8 cellular contexts compared by ENCODE assay signal in the genomic region with DNA sequence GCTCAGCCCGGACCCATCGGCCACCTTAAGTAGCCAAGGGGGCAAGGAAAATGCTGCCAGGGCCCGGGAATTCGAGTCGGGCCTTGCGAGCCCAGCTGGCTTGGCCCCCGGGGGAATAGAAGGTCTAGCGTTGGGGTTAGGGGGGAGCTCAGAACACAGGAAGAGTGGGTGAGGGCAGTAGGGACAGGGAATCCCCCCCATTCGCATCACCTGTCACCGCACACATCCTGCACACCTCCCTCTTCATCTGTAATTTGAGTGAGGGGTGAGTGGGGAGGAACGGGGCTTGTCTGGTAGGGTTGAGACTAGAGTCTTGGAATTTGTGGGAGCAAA. TPM values are rescaled to one million over a fixed set of nuclear protein-coding genes. Genes with fewer than 3 reads are reported as not detected.
DNase-seq lines count a peak whose midpoint lies in the region; ATAC-seq and TF ChIP-seq lines count a peak whose summit lies in the region.

No MANE protein-coding gene starts in this region.

- H3K27ac Mint-ChIP-seq in CD4-positive, alpha-beta T cell: no peak overlapping the region
- H3K27ac Mint-ChIP-seq in natural killer cell: peak overlapping the region; percentile 17 to 62

- CTCF ChIA-PET in CD4-positive, alpha-beta T cell (lab: Charles Lee): interaction anchor here (0.6 to 3.4 kb wide), 6 partner anchors 10 to 224 kb away, joined by 3 to 38 read pairs (median 4); no protein-coding TSS in a partner anchor

- peaks cover 10% of the 10 kb centered on the region for H3K4me1 Mint-ChIP-seq in CD4-positive, alpha-beta T cell (ENCODE audit: low read depth)
- H3K4me1 Mint-ChIP-seq in natural killer cell: peaks cover 10 to 28% of the 10 kb centered on the region in 2 donors

- peaks cover 27% of the 10 kb centered on the region for H3K27me3 ChIP-seq in CD4-positive, alpha-beta T cell (ENCODE audit: control insufficient read depth, insufficient read depth, low read length)

- H3K36me3 Mint-ChIP-seq in CD4-positive, alpha-beta T cell (ENCODE audit: low read depth): no peaks in the 10 kb centered on the region
- no peaks in the 10 kb centered on the region for H3K36me3 Mint-ChIP-seq in natural killer cell

- no peaks in the 10 kb centered on the region for H3K9me3 ChIP-seq in CD4-positive, alpha-beta T cell (ENCODE audit: control insufficient read depth, low read length)

- intact Hi-C loops in CD4-positive, alpha-beta T cell (cut with DNase I, micrococcal nuclease): loop anchor here (2.0 to 10.0 kb wide), 2 partner anchors 112 to 370 kb away; no protein-coding TSS in a partner anchor
- intact Hi-C loops in natural killer cell (cut with micrococcal nuclease): no loop called here

- peak in 1 of 10 experiments; percentile 14 for DNase-seq in CD4-positive, alpha-beta T cell
- DNase-seq in choroid plexus epithelial cell (ENCODE audit: low read depth): no peak
- DNase-seq in natural killer cell: no peak
- DNase-seq in COR-L47 (lab: John Stamatoyannopoulos, UW): no peak
- no peak for DNase-seq in HT-29 (ENCODE audit: low spot score)

- peak overlapping the region; percentile 91 for H3K4me3 Mint-ChIP-seq in CD4-positive, alpha-beta T cell
- H3K4me3 Mint-ChIP-seq in natural killer cell: peak overlapping the region; percentile 91

- ATAC-seq in CD4-positive, alpha-beta T cell (ENCODE audit: poor library complexity): peak; percentile 56
- ATAC-seq in HG03571 (IDR thresholded peaks at IDR 0.05; ENCODE audit: unreplicated experiment) (peak; percentile 14), natural killer cell (peak; percentile 34 to 48 (median 42)), GM19455 (IDR thresholded peaks at IDR 0.05; ENCODE audit: unreplicated experiment) (no peak), GM18861 (IDR thresholded peaks at IDR 0.05; ENCODE audit: unreplicated experiment) (no peak)

- no peaks in the 10 kb centered on the region for H3K9me3 Mint-ChIP-seq in CD4-positive, alpha-beta T cell
- no peaks in the 10 kb centered on the region for H3K9me3 Mint-ChIP-seq in natural killer cell

- no peak for TF ChIP-seq CTCF in CD4-positive, alpha-beta T cell (IDR thresholded peaks at IDR 0.05)
- TF ChIP-seq CTCF in choroid plexus epithelial cell (conservative IDR thresholded peaks at IDR 0.05; ENCODE audit: low read depth, low read length) (no peak), natural killer cell (IDR thresholded peaks at IDR 0.05) (no peak)

- H3K27ac ChIP-seq in CD4-positive, alpha-beta T cell (ENCODE audit: low read depth, low read length): no peak overlapping the region

- peaks cover 29% of the 10 kb centered on the region for H3K27me3 Mint-ChIP-seq in CD4-positive, alpha-beta T cell
- peaks cover 19 to 26% of the 10 kb centered on the region in 2 donors for H3K27me3 Mint-ChIP-seq in natural killer cell (ENCODE audit: low read depth in 2 of 2)

- POLR2A ChIA-PET in CD4-positive, alpha-beta T cell (lab: Charles Lee): interaction anchor here (0.7 to 2.2 kb wide), 8 partner anchors 8 to 1190 kb away, joined by 3 to 14 read pairs (median 4); no protein-coding TSS in a partner anchor

- H3K4me3 ChIP-seq in choroid plexus epithelial cell (ENCODE audit: low read depth, low read length): peak overlapping the region; percentile 87

RNA-seq across cellular contexts. Expression of a gene that starts 0.4 kb away (rescaled TPM):
- under 1 TPM; 0.75 to 0.77 TPM for total RNA-seq in CD4-positive, alpha-beta T cell
- 1 to 10 TPM; 2.8 to 8.4 (median 2.8) TPM for total RNA-seq in natural killer cell
- total RNA-seq in HT-29 (2014; rRNA removed; shearing (Covaris generic)): 21.1 and 25.5 TPM in 2 replicates

Comparison
In these comparisons a context has a peak if more than half of its experiments do, and no peak if none do; other contexts are left out.
1. ATAC-seq: peak in CD4-positive, alpha-beta T cell (single experiment), HG03571 (single experiment) and natural killer cell (3 of 3); none in GM19455 (single experiment) and GM18861 (single experiment).